9 cellular contexts compared by ENCODE assay signal in genomic region chr17:75774988-75775668, GRCh38. TPM values are rescaled to one million over a fixed set of nuclear protein-coding genes. Genes with fewer than 3 reads are reported as not detected.
DNase-seq lines count a peak whose midpoint lies in the region; ATAC-seq and TF ChIP-seq lines count a peak whose summit lies in the region.
"Had no signal": no experiment of that assay in that cellular context is flagged by ENCODE, and none has a peak within 500 bp of the region (broad histone marks: within the 10 kb centered on the region; RNA-seq: fewer than 3 reads in every experiment).

No MANE protein-coding gene starts in this region.

- H3K4me3 ChIP-seq in CD8-positive, alpha-beta memory T cell (ENCODE audit: low read length): no peak overlapping the region
- no peak overlapping the region for H3K4me3 ChIP-seq in prostate gland

- H3K36me3 ChIP-seq in CD8-positive, alpha-beta memory T cell (ENCODE audit: insufficient read depth, low read length): peaks cover 21% of the 10 kb centered on the region
- peaks cover 2 to 12% of the 10 kb centered on the region in 2 donors for H3K36me3 ChIP-seq in prostate gland

- POLR2A ChIA-PET in CD8-positive, alpha-beta memory T cell (lab: Charles Lee): interaction anchor here (0.8 to 5.9 kb wide), 6 partner anchors 8 to 74 kb away, joined by 3 to 79 read pairs (median 4); partner anchors contain the start of genes GALK1 and UNK
- POLR2A ChIA-PET in naive thymus-derived CD8-positive, alpha-beta T cell (lab: Charles Lee): interaction anchor here (0.8 to 28.6 kb wide), 11 partner anchors 7 to 259 kb away, joined by 3 to 596 read pairs (median 15); partner anchors contain the start of genes GALK1, LLGL2, RECQL5 and SAP30BP

- CTCF ChIA-PET in CD8-positive, alpha-beta memory T cell (lab: Charles Lee): interaction anchor here (1.2 to 4.8 kb wide), 6 partner anchors 10 to 70 kb away, joined by 3 to 47 read pairs (median 7); partner anchors contain the start of gene GALK1

- peak overlapping the region in 2 of 7 donors; percentile 93 to 99 for H3K4me3 Mint-ChIP-seq in CD8-positive, alpha-beta memory T cell
- peak overlapping the region; percentile 93 to 98 (median 97) for H3K4me3 Mint-ChIP-seq in brain
- peak overlapping the region in 7 of 10 donors; percentile 20 to 97 (median 89) for H3K4me3 Mint-ChIP-seq in naive thymus-derived CD8-positive, alpha-beta T cell

- TF ChIP-seq CTCF in brain (conservative IDR thresholded peaks at IDR 0.05) (no peak), prostate gland (IDR thresholded peaks at IDR 0.05) (no peak), GM10266 (IDR thresholded peaks at IDR 0.05; ENCODE audit: control insufficient read depth, insufficient read depth, low read depth, missing control alignments) (no peak)

- H3K27me3 ChIP-seq in CD8-positive, alpha-beta memory T cell (ENCODE audit: insufficient read depth, low read length, poor library complexity, severe bottlenecking): no peaks in the 10 kb centered on the region
- no peaks in the 10 kb centered on the region for H3K27me3 ChIP-seq in prostate gland (replicated peaks; ENCODE audit: insufficient read depth)

- H3K27me3 Mint-ChIP-seq in CD8-positive, alpha-beta memory T cell: peaks cover 0 to 14% of the 10 kb centered on the region in 2 donors
- H3K27me3 Mint-ChIP-seq in brain: peaks cover 24% of the 10 kb centered on the region
- H3K27me3 Mint-ChIP-seq in naive thymus-derived CD8-positive, alpha-beta T cell: peaks cover 0 to 7% (median 0%) of the 10 kb centered on the region in 5 donors

- no peaks in the 10 kb centered on the region for H3K9me3 ChIP-seq in CD8-positive, alpha-beta memory T cell (ENCODE audit: low read length)
- H3K9me3 ChIP-seq in prostate gland: no peaks in the 10 kb centered on the region

- no peak overlapping the region for H3K27ac ChIP-seq in CD8-positive, alpha-beta memory T cell (ENCODE audit: low read depth, low read length)
- H3K27ac ChIP-seq in prostate gland: no peak overlapping the region
- H3K27ac ChIP-seq: VCaP had no signal

- peaks cover 20% of the 10 kb centered on the region for H3K4me1 ChIP-seq in CD8-positive, alpha-beta memory T cell (ENCODE audit: insufficient read depth, low read length)
- H3K4me1 ChIP-seq in prostate gland (replicated peaks): no peaks in the 10 kb centered on the region

- DNase-seq in CD8-positive, alpha-beta memory T cell: no peak
- DNase-seq in HT-29 (ENCODE audit: low spot score) (peak; percentile 68), prostate gland (ENCODE audit: low spot score) (no peak), GM10266 (ENCODE audit: extremely low spot score) (no peak), HUDEP-2 (lab: John Stamatoyannopoulos, UW; ENCODE audit: unreplicated experiment in 76 of 76) (no peak)
- peak in 2 of 10 donors; percentile 24 for DNase-seq in naive thymus-derived CD8-positive, alpha-beta T cell
- DNase-seq in activated CD4-positive, CD25-positive, alpha-beta regulatory T cell (lab: John Stamatoyannopoulos, UW): no peak

- ATAC-seq in naive thymus-derived CD8-positive, alpha-beta T cell: no peak

- H3K9me3 Mint-ChIP-seq in CD8-positive, alpha-beta memory T cell: peaks cover 0 to 2% (median 0%) of the 10 kb centered on the region in 5 donors
- peaks cover 0 to 6% (median 3%) of the 10 kb centered on the region in 5 experiments for H3K9me3 Mint-ChIP-seq in brain
- peaks cover 0 to 4% (median 0%) of the 10 kb centered on the region in 9 donors for H3K9me3 Mint-ChIP-seq in naive thymus-derived CD8-positive, alpha-beta T cell

- no peak for TF ChIP-seq POLR2A in prostate gland (IDR thresholded peaks at IDR 0.05)

- WGBS in prostate gland: 56% methylated on average over 6 of the region's 6 CpGs

- H3K27ac Mint-ChIP-seq in CD8-positive, alpha-beta memory T cell: peak overlapping the region in 6 of 8 donors; percentile 33 to 85 (median 76)
- peak overlapping the region in 4 of 5 experiments; percentile 0 to 94 (median 64) for H3K27ac Mint-ChIP-seq in brain
- peak overlapping the region in 8 of 10 donors; percentile 57 to 99 (median 76) for H3K27ac Mint-ChIP-seq in naive thymus-derived CD8-positive, alpha-beta T cell

- H3K36me3 Mint-ChIP-seq in CD8-positive, alpha-beta memory T cell: peaks cover 19 to 38% (median 20%) of the 10 kb centered on the region in 3 donors
- peaks cover 46% of the 10 kb centered on the region for H3K36me3 Mint-ChIP-seq in brain
- H3K36me3 Mint-ChIP-seq in naive thymus-derived CD8-positive, alpha-beta T cell: peaks cover 18 to 44% (median 22%) of the 10 kb centered on the region in 3 donors

- intact Hi-C loops in prostate gland (cut with DNase I): no loop called here

- peaks cover 39 to 45% (median 41%) of the 10 kb centered on the region in 3 donors for H3K4me1 Mint-ChIP-seq in CD8-positive, alpha-beta memory T cell
- H3K4me1 Mint-ChIP-seq in brain: peaks cover 61% of the 10 kb centered on the region
- H3K4me1 Mint-ChIP-seq in naive thymus-derived CD8-positive, alpha-beta T cell: peaks cover 27 to 47% (median 41%) of the 10 kb centered on the region in 4 donors

RNA-seq across cellular contexts. Expression of gene UNK, which starts 9.5 kb away (rescaled TPM):
- total RNA-seq in CD8-positive, alpha-beta memory T cell: 10 to 100 TPM; 24.4 to 29.3 TPM
- 32.8 TPM for polyA plus RNA-seq in CD8-positive, alpha-beta memory T cell
- 23.6 and 24.9 TPM in 2 replicates for total RNA-seq in HT-29 (2014; rRNA removed; shearing (Covaris generic))
- 34.9 TPM for polyA plus RNA-seq in brain (ENCODE audit: insufficient read depth, low read depth, low replicate concordance)
- 10 to 100 TPM; 55.6 to 57.7 TPM for total RNA-seq in naive thymus-derived CD8-positive, alpha-beta T cell
- 10 to 100 TPM; 24.4 to 26.9 (median 26.2) TPM for polyA plus RNA-seq in naive thymus-derived CD8-positive, alpha-beta T cell
- total RNA-seq in prostate gland: 10 to 100 TPM; 68.9 to 72.5 TPM

RNA-seq across cellular contexts. Expression of gene GALK1, which starts 10.1 kb away (rescaled TPM):
- total RNA-seq in CD8-positive, alpha-beta memory T cell: 10 to 100 TPM; 33.2 to 39.7 TPM
- 19.7 TPM for polyA plus RNA-seq in CD8-positive, alpha-beta memory T cell
- total RNA-seq in HT-29 (2014; rRNA removed; shearing (Covaris generic)): 40.8 and 41.8 TPM in 2 replicates
- 26.8 TPM for polyA plus RNA-seq in brain (ENCODE audit: insufficient read depth, low read depth, low replicate concordance)
- 10 to 100 TPM; 14.8 to 18.0 TPM for total RNA-seq in naive thymus-derived CD8-positive, alpha-beta T cell
- polyA plus RNA-seq in naive thymus-derived CD8-positive, alpha-beta T cell: 10 to 100 TPM in 2 of 3 donors, 1 to 10 TPM in 1; 9.5 to 14.4 (median 13.9) TPM
- 10 to 100 TPM; 28.1 to 28.5 TPM for total RNA-seq in prostate gland

RNA-seq across cellular contexts. Expression of gene ITGB4, which starts 53.9 kb away (rescaled TPM):
- total RNA-seq in CD8-positive, alpha-beta memory T cell: 1 to 10 TPM; 1.8 to 2.1 TPM
- polyA plus RNA-seq in CD8-positive, alpha-beta memory T cell: 1.5 TPM
- total RNA-seq in HT-29 (2014; rRNA removed; shearing (Covaris generic)): 224 and 281 TPM in 2 replicates
- 29.4 TPM for polyA plus RNA-seq in brain (ENCODE audit: insufficient read depth, low read depth, low replicate concordance)
- total RNA-seq in naive thymus-derived CD8-positive, alpha-beta T cell: 1 to 10 TPM; 1.5 to 2.4 TPM
- polyA plus RNA-seq in naive thymus-derived CD8-positive, alpha-beta T cell: 1 to 10 TPM in 2 of 3 donors, under 1 TPM in 1; 0.35 to 1.9 (median 1.4) TPM
- total RNA-seq in prostate gland: 100 to 1,000 TPM in 1 of 2 donors, 10 to 100 TPM in 1; 81.0 to 105 TPM

Comparison
In these comparisons a context has a peak if more than half of its experiments do, and no peak if none do; other contexts are left out.
1. RNA of gene ITGB4, which starts 53.9 kb away (total RNA-seq): 224 to 281 TPM in HT-29 and 81.0 to 105 TPM in prostate gland; 1.5 to 2.4 TPM in naive thymus-derived CD8-positive, alpha-beta T cell and 1.8 to 2.1 TPM in CD8-positive, alpha-beta memory T cell; every median in the first group is over 10 times any median in the second.
2. Peak in every context shown above with its lines, with median percentiles within 50 percentile points of each other: H3K27ac Mint-ChIP-seq.